Comparison of ENCODE assay signal across 1 cellular context in the genomic region with DNA sequence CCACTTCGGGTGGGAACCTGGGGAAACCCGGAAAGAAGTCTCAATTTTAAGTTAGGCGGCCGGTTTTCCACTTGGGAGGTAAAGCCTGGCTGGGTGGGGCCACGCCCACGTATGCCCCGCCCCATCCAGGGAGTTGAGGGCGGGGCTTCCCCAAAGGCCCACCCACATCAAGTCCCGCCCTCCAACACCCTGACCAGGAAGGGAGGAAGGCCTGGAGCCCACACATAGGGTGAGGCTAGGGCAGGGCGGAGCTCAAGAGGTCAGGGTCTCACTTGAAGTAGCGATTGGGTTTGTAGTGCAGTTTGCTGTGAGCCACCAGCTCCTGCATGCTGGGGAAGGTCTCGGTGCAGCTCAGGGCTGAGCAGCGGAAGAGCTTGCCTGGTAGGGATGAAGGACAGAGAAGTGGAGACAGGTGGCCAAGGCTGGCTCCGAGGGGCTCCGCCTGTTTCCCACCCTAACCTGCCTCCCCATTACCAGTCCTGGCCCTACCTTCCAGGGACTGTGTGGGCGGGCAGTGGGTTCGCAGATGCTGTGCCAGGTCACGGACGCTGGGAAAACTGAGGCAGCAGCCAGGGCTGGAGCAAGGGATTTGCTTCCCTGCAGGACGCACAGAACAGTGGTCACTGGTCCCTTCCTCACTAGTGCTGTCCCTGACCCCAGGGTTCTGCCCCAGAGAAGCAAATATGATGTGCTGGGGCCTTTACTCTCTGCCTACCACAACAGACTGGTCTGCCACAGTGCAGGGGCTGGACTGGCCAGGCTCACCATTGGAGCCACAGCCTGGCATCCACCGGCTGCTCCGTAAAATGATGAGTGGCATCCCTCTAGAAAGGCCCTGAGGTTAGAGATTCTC.
TF ChIP-seq lines count a peak whose summit lies in the region.

No MANE protein-coding gene starts in this region.

TF ChIP-seq in IMR-90, 13 proteins besides CTCF, POLR2A, EP300 and RAD21:
- TF ChIP-seq, protein P1, sequence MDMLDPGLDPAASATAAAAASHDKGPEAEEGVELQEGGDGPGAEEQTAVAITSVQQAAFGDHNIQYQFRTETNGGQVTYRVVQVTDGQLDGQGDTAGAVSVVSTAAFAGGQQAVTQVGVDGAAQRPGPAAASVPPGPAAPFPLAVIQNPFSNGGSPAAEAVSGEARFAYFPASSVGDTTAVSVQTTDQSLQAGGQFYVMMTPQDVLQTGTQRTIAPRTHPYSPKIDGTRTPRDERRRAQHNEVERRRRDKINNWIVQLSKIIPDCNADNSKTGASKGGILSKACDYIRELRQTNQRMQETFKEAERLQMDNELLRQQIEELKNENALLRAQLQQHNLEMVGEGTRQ (IDR thresholded peaks at IDR 0.05; ENCODE audit: low read depth, low read length) = no peak
- TF ChIP-seq BHLHE40 (IDR thresholded peaks at IDR 0.05; ENCODE audit: low read depth, low read length) (no peak), MXI1 (IDR thresholded peaks at IDR 0.05; ENCODE audit: borderline replicate concordance, low read depth, low read length) (no peak), MAZ (IDR thresholded peaks at IDR 0.05; ENCODE audit: borderline replicate concordance, low read depth, low read length) (no peak), CEBPB (IDR thresholded peaks at IDR 0.05; ENCODE audit: low read depth, low read length) (no peak), RCOR1 (IDR thresholded peaks at IDR 0.05; ENCODE audit: insufficient replicate concordance, low read length) (no peak), FOS (IDR thresholded peaks at IDR 0.05; ENCODE audit: low read depth, low read length) (no peak), CHD1 (IDR thresholded peaks at IDR 0.05; ENCODE audit: low read depth, low read length) (no peak), MAFK (IDR thresholded peaks at IDR 0.05; ENCODE audit: low read depth, low read length) (no peak), RFX5 (IDR thresholded peaks at IDR 0.05; ENCODE audit: low read depth, low read length) (no peak), SMC3 (IDR thresholded peaks at IDR 0.05; ENCODE audit: low read depth, low read length) (no peak), NFE2L2 (IDR thresholded peaks at IDR 0.05; ENCODE audit: low read depth, low read length) (no peak)
- TF ChIP-seq, protein P2, sequence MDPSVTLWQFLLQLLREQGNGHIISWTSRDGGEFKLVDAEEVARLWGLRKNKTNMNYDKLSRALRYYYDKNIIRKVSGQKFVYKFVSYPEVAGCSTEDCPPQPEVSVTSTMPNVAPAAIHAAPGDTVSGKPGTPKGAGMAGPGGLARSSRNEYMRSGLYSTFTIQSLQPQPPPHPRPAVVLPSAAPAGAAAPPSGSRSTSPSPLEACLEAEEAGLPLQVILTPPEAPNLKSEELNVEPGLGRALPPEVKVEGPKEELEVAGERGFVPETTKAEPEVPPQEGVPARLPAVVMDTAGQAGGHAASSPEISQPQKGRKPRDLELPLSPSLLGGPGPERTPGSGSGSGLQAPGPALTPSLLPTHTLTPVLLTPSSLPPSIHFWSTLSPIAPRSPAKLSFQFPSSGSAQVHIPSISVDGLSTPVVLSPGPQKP (IDR thresholded peaks at IDR 0.05; ENCODE audit: borderline replicate concordance, low read depth, low read length) = no peak
TF ChIP-seq in IMR-90: peak in this region for 0.
